In genomic region chr15:72616491-72617210, GRCh38 we compare ENCODE assay signal across 26 cellular contexts. TPM values are rescaled to one million over a fixed set of nuclear protein-coding genes. Genes with fewer than 3 reads are reported as not detected.
"Had no signal": no experiment of that assay in that cellular context is flagged by ENCODE, and none has a peak within 500 bp of the region (broad histone marks: within the 10 kb centered on the region; RNA-seq: fewer than 3 reads in every experiment).

No MANE protein-coding gene starts in this region.

- H3K4me1 Mint-ChIP-seq: central memory CD8-positive, alpha-beta T cell had no signal

- H3K27me3 Mint-ChIP-seq: activated naive CD8-positive, alpha-beta T cell treated with anti-CD3 and anti-CD28 coated beads, Interleukin-2, amount 50 U/mL, for 24 hours; central memory CD8-positive, alpha-beta T cell had no signal

- H3K4me3 ChIP-seq: colonic mucosa, left lung, psoas muscle, skin epidermis, stomach had no signal

- H3K4me3 Mint-ChIP-seq: activated CD8-positive, alpha-beta T cell treated with anti-CD3 and anti-CD28 coated beads, Interleukin-2, amount 10 ng/mL, durations not matched to agents 7 days and 5 days; activated naive CD4-positive, alpha-beta T cell treated with anti-CD3 and anti-CD28 coated beads, Interleukin-2, amount 10 ng/mL, durations not matched to agents 7 days and 5 days; activated naive CD8-positive, alpha-beta T cell treated with anti-CD3 and anti-CD28 coated beads, Interleukin-2, amount 50 U/mL, for 24 hours; activated T-cell treated with anti-CD3 and anti-CD28 coated beads, Interleukin-2, amount 50 U/mL, for 4 hours; central memory CD8-positive, alpha-beta T cell had no signal

- H3K9me3 Mint-ChIP-seq: activated naive CD4-positive, alpha-beta T cell treated with anti-CD3 and anti-CD28 coated beads, Interleukin-2, amount 10 ng/mL, durations not matched to agents 7 days and 5 days; activated naive CD8-positive, alpha-beta T cell treated with anti-CD3 and anti-CD28 coated beads, Interleukin-2, amount 50 U/mL, for 24 hours; activated T-cell treated with anti-CD3 and anti-CD28 coated beads, Interleukin-2, amount 50 U/mL, for 4 hours; central memory CD8-positive, alpha-beta T cell had no signal

- H3K36me3 ChIP-seq: colonic mucosa, left lung, stomach had no signal

- H3K27me3 ChIP-seq: colonic mucosa, left lung, stomach had no signal

- H3K27ac ChIP-seq: colonic mucosa, left lung, psoas muscle, skin epidermis, stomach had no signal

- H3K27ac Mint-ChIP-seq: activated CD8-positive, alpha-beta T cell treated with anti-CD3 and anti-CD28 coated beads, Interleukin-2, amount 10 ng/mL, durations not matched to agents 7 days and 5 days; activated naive CD4-positive, alpha-beta T cell treated with anti-CD3 and anti-CD28 coated beads, Interleukin-2, amount 10 ng/mL, durations not matched to agents 7 days and 5 days; activated naive CD8-positive, alpha-beta T cell treated with anti-CD3 and anti-CD28 coated beads, Interleukin-2, amount 50 U/mL, for 24 hours had no signal

- ATAC-seq: activated naive CD8-positive, alpha-beta T cell treated with anti-CD3 and anti-CD28 coated beads, Interleukin-2, amount 50 U/mL, for 24 hours; activated T-cell treated with anti-CD3 and anti-CD28 coated beads, Interleukin-2, amount 50 U/mL, for 4 hours; psoas muscle had no signal

- H3K4me1 ChIP-seq: colonic mucosa, left lung, psoas muscle, stomach had no signal

- H3K9me3 ChIP-seq: colonic mucosa, left lung, psoas muscle, stomach had no signal

- H3K36me3 Mint-ChIP-seq: activated naive CD4-positive, alpha-beta T cell treated with anti-CD3 and anti-CD28 coated beads, Interleukin-2, amount 10 ng/mL, durations not matched to agents 7 days and 5 days had no signal

- FAIRE-seq: frontal cortex, keratinocyte had no signal

- DNase-seq: activated CD4-positive, CD25-positive, alpha-beta regulatory T cell; activated CD8-positive, alpha-beta memory T cell treated with anti-CD3 and anti-CD28 coated beads, Interleukin-2, amount 50 U/mL, for 4 hours; activated effector memory CD4-positive, alpha-beta T cell treated with Interleukin-2 at 50 U/mL for 16 hours; activated T-cell treated with anti-CD3 and anti-CD28 coated beads, Interleukin-2, amount 50 U/mL, for 4 hours; aorta; colonic mucosa; hypothalamus; left lung; mammary epithelial cell; midbrain; psoas muscle; right cardiac atrium; stimulated activated CD4-positive, alpha-beta T cell treated with anti-CD3 and anti-CD28 coated beads, Interleukin-2, amount 100 ng/mL, for 48 hours; stomach; trophoblast cell had no signal

RNA-seq across cellular contexts. Expression of gene GOLGA6B, which starts 37.8 kb away (rescaled TPM):
- total RNA-seq: activated CD8-positive, alpha-beta T cell treated with anti-CD3 and anti-CD28 coated beads, Interleukin-2, amount 10 ng/mL, durations not matched to agents 7 days and 5 days; activated T-cell treated with anti-CD3 and anti-CD28 coated beads, Interleukin-2, amount 50 U/mL, for 4 hours; aorta; colonic mucosa; fibroblast of lung; frontal cortex; left lung; mammary epithelial cell; osteoblast; psoas muscle; right cardiac atrium; stomach; temporal lobe had no signal
- polyA plus RNA-seq: aorta, fibroblast of lung, keratinocyte, mammary epithelial cell, neural cell, right cardiac atrium, stomach had no signal
